14 cellular contexts compared by ENCODE assay signal in genomic region chr7:115217373-115217772, GRCh38.
DNase-seq lines count a peak whose midpoint lies in the region; ATAC-seq, FAIRE-seq and TF ChIP-seq lines count a peak whose summit lies in the region.
"Had no signal": no experiment of that assay in that cellular context is flagged by ENCODE, and none has a peak within 500 bp of the region (broad histone marks: within the 10 kb centered on the region; RNA-seq: fewer than 3 reads in every experiment).

No MANE protein-coding gene starts in this region.

- ATAC-seq in GM18873 (IDR thresholded peaks at IDR 0.05; ENCODE audit: low FRiP score, unreplicated experiment) = no peak
- ATAC-seq: activated CD8-positive, alpha-beta memory T cell treated with anti-CD3 and anti-CD28 coated beads, Interleukin-2, amount 10 ng/mL, durations not matched to agents 7 days and 5 days had no signal

- peak; percentile 19 for TF ChIP-seq CTCF in AG09319 (IDR thresholded peaks at IDR 0.05; ENCODE audit: low read depth, low read length)
- TF ChIP-seq CTCF in GM13976 (IDR thresholded peaks at IDR 0.05; ENCODE audit: borderline replicate concordance, control extremely low read depth, extremely low read depth, insufficient read depth, missing control alignments) = peak; percentile 21
- TF ChIP-seq CTCF in fibroblast of mammary gland (conservative IDR thresholded peaks at IDR 0.05; ENCODE audit: control insufficient read depth, insufficient read depth, low read depth, low read length) = peak; percentile 37
- no peak for TF ChIP-seq CTCF in D721Med (IDR thresholded peaks at IDR 0.05; ENCODE audit: insufficient read depth, missing control alignments)

- no peak for FAIRE-seq in D721Med (lab: Jason Lieb, UNC)
- FAIRE-seq: G401.6 had no signal

- DNase-seq in AG09319 (ENCODE audit: extremely low read depth, low read depth) (no peak), GM13976 (ENCODE audit: low spot score) (peak; percentile 1), OCI-M1 (lab: John Stamatoyannopoulos, UW) (peak; percentile 22), fibroblast of mammary gland (ENCODE audit: low read depth) (peak; percentile 16), cerebellum (ENCODE audit: low spot score) (no peak), AG20443 (ENCODE audit: low spot score) (no peak), D721Med (ENCODE audit: insufficient read length, low spot score) (no peak)
- DNase-seq: activated CD8-positive, alpha-beta memory T cell treated with anti-CD3 and anti-CD28 coated beads, Interleukin-2, amount 10 ng/mL, durations not matched to agents 7 days and 5 days; caudate nucleus; NCI-H1105 had no signal

- in situ Hi-C loops in GM13976 (cut with MboI; ENCODE audit: low sequenced_read_pairs, unreplicated experiment) = no loop called here

- H3K4me3 ChIP-seq in fibroblast of mammary gland (ENCODE audit: control insufficient read depth, low read depth, low read length) = no peak overlapping the region
- H3K4me3 ChIP-seq: neural progenitor cell, SJSA1 had no signal

Comparison
In these comparisons a context has a peak if more than half of its experiments do, and no peak if none do; other contexts are left out.
1. DNase-seq: peak in GM13976 (single experiment), OCI-M1 (single experiment) and fibroblast of mammary gland (single experiment); none in AG09319 (single experiment), cerebellum (single experiment), AG20443 (single experiment) and D721Med (single experiment).